ENCODE assay signal across 30 cellular contexts in the genomic region with DNA sequence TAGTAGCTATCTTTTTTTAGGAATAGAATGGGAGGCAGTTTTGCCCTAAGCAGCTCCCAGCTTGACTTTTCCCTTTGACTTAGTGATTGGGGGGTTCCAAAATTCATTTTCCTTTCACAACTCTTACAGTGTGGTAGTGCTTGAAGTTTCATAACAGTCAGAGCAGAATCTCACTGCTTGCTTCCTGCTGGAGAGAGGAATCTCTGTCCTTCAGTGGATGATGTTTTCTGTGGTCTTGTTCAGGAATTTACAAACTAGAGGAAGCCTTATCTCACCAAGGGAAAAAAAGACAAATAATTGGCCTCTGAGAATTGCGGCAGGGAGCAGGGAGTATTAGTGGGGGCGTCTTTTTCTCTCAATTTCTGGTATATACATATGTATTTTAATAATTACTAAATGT.
DNase-seq lines count a peak whose midpoint lies in the region; ATAC-seq and TF ChIP-seq lines count a peak whose summit lies in the region.
"Had no signal": no experiment of that assay in that cellular context is flagged by ENCODE, and none has a peak within 500 bp of the region (broad histone marks: within the 10 kb centered on the region; RNA-seq: fewer than 3 reads in every experiment).

No MANE protein-coding gene starts in this region.

- H3K4me3 Mint-ChIP-seq in H9 = no peak overlapping the region
- H3K4me3 Mint-ChIP-seq: activated CD4-positive, alpha-beta T cell treated with anti-CD3 and anti-CD28 coated beads, Interleukin-2, amount 10 ng/mL, durations not matched to agents 24 days and 14 days; activated naive CD8-positive, alpha-beta T cell treated with anti-CD3 and anti-CD28 coated beads, Interleukin-2, amount 50 U/mL, for 24 hours; activated T-cell treated with anti-CD3 and anti-CD28 coated beads, Interleukin-2, amount 50 U/mL, for 24 hours; naive thymus-derived CD8-positive, alpha-beta T cell had no signal

- no peak overlapping the region for H2BK12ac ChIP-seq in H9 (ENCODE audit: insufficient read length, low read depth, low read length)

- H3K9ac ChIP-seq in H9 (ENCODE audit: extremely low read depth, insufficient read length, low read length) (no peak overlapping the region), mesendoderm (ENCODE audit: low read length) (no peak overlapping the region)

- H3K36me3 Mint-ChIP-seq in H9 (ENCODE audit: insufficient read depth in 1 of 3, low read depth in 3 of 3) = no peaks in the 10 kb centered on the region; a peak in 1 of 7 replicates
- H3K36me3 Mint-ChIP-seq: naive thymus-derived CD8-positive, alpha-beta T cell had no signal

- H2AFZ ChIP-seq in H9 (ENCODE audit: low read length) = no peak overlapping the region

- H2BK15ac ChIP-seq in H9 (ENCODE audit: low read depth, low read length) = no peak overlapping the region
- no peak overlapping the region for H2BK15ac ChIP-seq in mesendoderm (replicated peaks; ENCODE audit: low read depth)

- H3K14ac ChIP-seq in H9 (ENCODE audit: insufficient read depth, low read length) = no peak overlapping the region

- no peaks in the 10 kb centered on the region for H3K36me3 ChIP-seq in mesendoderm (ENCODE audit: control insufficient read depth, insufficient read depth, low read length)
- H3K36me3 ChIP-seq: colonic mucosa, gastroesophageal sphincter, left lung, ovary, Peyer's patch, spleen, transverse colon had no signal

- no peaks in the 10 kb centered on the region for H3K9me3 ChIP-seq in H9 (ENCODE audit: control insufficient read depth, low read depth, low read length)
- H3K9me3 ChIP-seq: colonic mucosa, gastroesophageal sphincter, left lung, ovary, Peyer's patch, spleen, transverse colon had no signal

- no peak overlapping the region for H3T11ph ChIP-seq in H9 (ENCODE audit: low read length)

- no peak overlapping the region for H2AK5ac ChIP-seq in H9 (ENCODE audit: insufficient read length, low read length)
- no peak overlapping the region for H2AK5ac ChIP-seq in mesendoderm (ENCODE audit: low read length)

- H3K27ac Mint-ChIP-seq in H9 = peak overlapping the region in 2 of 3 experiments; percentile 21 to 41; a peak in 2 of 7 replicates
- H3K27ac Mint-ChIP-seq: activated CD4-positive, alpha-beta T cell treated with anti-CD3 and anti-CD28 coated beads, Interleukin-2, amount 10 ng/mL, durations not matched to agents 24 days and 14 days; activated naive CD8-positive, alpha-beta T cell treated with anti-CD3 and anti-CD28 coated beads, Interleukin-2, amount 50 U/mL, for 24 hours; activated T-cell treated with anti-CD3 and anti-CD28 coated beads, Interleukin-2, amount 50 U/mL, for 24 hours; naive thymus-derived CD8-positive, alpha-beta T cell had no signal

- DNase-seq in AG08395 (ENCODE audit: low spot score) (peak; percentile 59), H9 (no peak), cardiac fibroblast (ENCODE audit: low read depth in 2 of 2) (peak; percentile 17 to 80), mesendoderm (no peak), NCI-H69 (lab: John Stamatoyannopoulos, UW) (no peak), NCI-H345 treated with DMSO at 0.1 percent for 48 hours (lab: John Stamatoyannopoulos, UW; ENCODE audit: unreplicated experiment) (no peak)
- DNase-seq in effector CD8-positive, alpha-beta T cell (lab: John Stamatoyannopoulos, UW) = no peak
- DNase-seq: activated CD4-positive, alpha-beta T cell treated with anti-CD3 and anti-CD28 coated beads, Interleukin-2, amount 10 ng/mL, durations not matched to agents 24 days and 14 days; activated gamma-delta T cell; activated naive CD8-positive, alpha-beta T cell treated with anti-CD3 and anti-CD28 coated beads, Interleukin-2, amount 50 U/mL, for 24 hours; activated T-cell treated with anti-CD3 and anti-CD28 coated beads, Interleukin-2, amount 50 U/mL, for 24 hours; colonic mucosa; COR-L47; DMS79; effector memory CD4-positive, alpha-beta T cell; Kasumi-1; left lung; naive thymus-derived CD8-positive, alpha-beta T cell; NCI-H1694; NCI-H2171 treated with DMSO at 0.1 percent for 48 hours; NCI-H526 treated with DMSO at 0.1 percent for 48 hours; ovary; Peyer's patch; SIG-M5; spleen; T-helper 9 cell; transverse colon had no signal

- H4K8ac ChIP-seq in H9 (replicated peaks; ENCODE audit: insufficient read length, low read depth, low read length) = no peak overlapping the region
- no peak overlapping the region for H4K8ac ChIP-seq in mesendoderm (ENCODE audit: low read depth, low read length)

- H2BK5ac ChIP-seq in H9 (ENCODE audit: insufficient read length, low read length) (no peak overlapping the region), mesendoderm (ENCODE audit: low read length) (peak overlapping the region; percentile 67)

- H3K23me2 ChIP-seq in H9 (ENCODE audit: insufficient read length, low read depth, low read length, poor library complexity, severe bottlenecking) = no peaks in the 10 kb centered on the region

- H3K27me3 ChIP-seq in H9 (ENCODE audit: insufficient read depth, low read length) (no peaks in the 10 kb centered on the region), mesendoderm (ENCODE audit: insufficient read depth, low read length, poor library complexity) (no peaks in the 10 kb centered on the region)
- H3K27me3 ChIP-seq: colonic mucosa, gastroesophageal sphincter, left lung, ovary, Peyer's patch, spleen, transverse colon had no signal

- H3K4me3 ChIP-seq in cardiac fibroblast (replicated peaks in 1 of 2; ENCODE audit: low read depth in 2 of 2, low read length in 2 of 2) (no peak overlapping the region), mesendoderm (ENCODE audit: low read length) (no peak overlapping the region)
- H3K4me3 ChIP-seq: colonic mucosa, gastroesophageal sphincter, left lung, ovary, Peyer's patch, spleen, transverse colon had no signal

- no peak overlapping the region for H2BK20ac ChIP-seq in H9 (ENCODE audit: low read depth, low read length, poor library complexity, severe bottlenecking)

- H3K4me2 ChIP-seq in H9 (ENCODE audit: insufficient read depth, insufficient read length, low read length) (no peak overlapping the region), mesendoderm (ENCODE audit: low read length) (no peak overlapping the region)

- no peak overlapping the region for H2BK120ac ChIP-seq in H9 (ENCODE audit: low read depth, low read length, poor library complexity, severe bottlenecking)
- H2BK120ac ChIP-seq in mesendoderm (ENCODE audit: low read depth, low read length) = peak overlapping the region; percentile 73

- H4K20me1 ChIP-seq in H9 (ENCODE audit: control insufficient read depth, insufficient read depth, insufficient read length) = no peaks in the 10 kb centered on the region

- H3K79me2 ChIP-seq in H9 (ENCODE audit: insufficient read depth, low read length) (0 out of 2 replicates have a peak, but pooled peaks cover 2% of the 10 kb centered on the region), mesendoderm (ENCODE audit: control insufficient read depth, insufficient read depth, low read length) (no peaks in the 10 kb centered on the region)

- no peak overlapping the region for H4K5ac ChIP-seq in H9 (ENCODE audit: insufficient read length, low read depth, low read length)
- no peak overlapping the region for H4K5ac ChIP-seq in mesendoderm (ENCODE audit: low read length)

- WGBS in H9 (ENCODE audit: extremely low coverage, insufficient read length, low lambda C conversion rate) = no CpG with 5 or more reads among the region's 2 CpGs
- no CpG with 5 or more reads among the region's 2 CpGs for WGBS in mesendoderm (ENCODE audit: extremely low coverage, insufficient coverage, low lambda C conversion rate)

- no peak overlapping the region for H3K27ac ChIP-seq in H9 (ENCODE audit: insufficient read length, low read depth, low read length)
- peak overlapping the region; percentile 58 for H3K27ac ChIP-seq in mesendoderm (ENCODE audit: low read depth, low read length)
- H3K27ac ChIP-seq: colonic mucosa, gastroesophageal sphincter, left lung, ovary, Peyer's patch, spleen, transverse colon had no signal

- no peak overlapping the region for H4K91ac ChIP-seq in H9 (ENCODE audit: insufficient read length, low read depth, low read length)

- H3K56ac ChIP-seq in H9 (ENCODE audit: insufficient read length, low read depth, low read length) = no peak overlapping the region
- H3K56ac ChIP-seq in mesendoderm (ENCODE audit: low read length) = no peak overlapping the region

- TF ChIP-seq CTCF in H9 (conservative IDR thresholded peaks at IDR 0.05) (no peak), cardiac fibroblast (IDR thresholded peaks at IDR 0.05; ENCODE audit: low read depth, low read length) (no peak)

- no peak for ATAC-seq in GM21423 (IDR thresholded peaks at IDR 0.05; ENCODE audit: unreplicated experiment)
- ATAC-seq: activated naive CD8-positive, alpha-beta T cell treated with anti-CD3 and anti-CD28 coated beads, Interleukin-2, amount 50 U/mL, for 24 hours; gastroesophageal sphincter; HCT116; left lung; naive thymus-derived CD8-positive, alpha-beta T cell had no signal

- no peaks in the 10 kb centered on the region for H3K79me1 ChIP-seq in H9 (ENCODE audit: insufficient read depth, low read depth, low read length, poor library complexity, severe bottlenecking)
- H3K79me1 ChIP-seq in mesendoderm (ENCODE audit: low read length) = peaks cover 5% of the 10 kb centered on the region

- H3K18ac ChIP-seq in H9 (ENCODE audit: insufficient read length, low read depth, low read length) (no peak overlapping the region), mesendoderm (ENCODE audit: low read length) (peak overlapping the region; percentile 51)

- H3K4me1 Mint-ChIP-seq in H9 = peaks cover 12 to 22% of the 10 kb centered on the region in 2 experiments
- H3K4me1 Mint-ChIP-seq: activated CD4-positive, alpha-beta T cell treated with anti-CD3 and anti-CD28 coated beads, Interleukin-2, amount 10 ng/mL, durations not matched to agents 24 days and 14 days; activated naive CD8-positive, alpha-beta T cell treated with anti-CD3 and anti-CD28 coated beads, Interleukin-2, amount 50 U/mL, for 24 hours; naive thymus-derived CD8-positive, alpha-beta T cell had no signal

- H3K4ac ChIP-seq in H9 (ENCODE audit: low read depth, low read length) = no peak overlapping the region
- no peak overlapping the region for H3K4ac ChIP-seq in mesendoderm (ENCODE audit: low read depth, low read length)

- no peaks in the 10 kb centered on the region for H3K9me3 Mint-ChIP-seq in H9
- H3K9me3 Mint-ChIP-seq: activated CD4-positive, alpha-beta T cell treated with anti-CD3 and anti-CD28 coated beads, Interleukin-2, amount 10 ng/mL, durations not matched to agents 24 days and 14 days; activated naive CD8-positive, alpha-beta T cell treated with anti-CD3 and anti-CD28 coated beads, Interleukin-2, amount 50 U/mL, for 24 hours; activated T-cell treated with anti-CD3 and anti-CD28 coated beads, Interleukin-2, amount 50 U/mL, for 24 hours; naive thymus-derived CD8-positive, alpha-beta T cell had no signal

- no peak overlapping the region for H3K23ac ChIP-seq in H9 (ENCODE audit: insufficient read length, low read depth, low read length)
- H3K23ac ChIP-seq in mesendoderm (ENCODE audit: low read length) = no peak overlapping the region

- no peaks in the 10 kb centered on the region for H3K4me1 ChIP-seq in H9 (ENCODE audit: insufficient read depth, low read length)
- H3K4me1 ChIP-seq in mesendoderm (ENCODE audit: control insufficient read depth, low read depth, low read length) = peaks cover 13% of the 10 kb centered on the region
- H3K4me1 ChIP-seq: colonic mucosa, Peyer's patch, spleen had no signal

- H3K27me3 Mint-ChIP-seq in H9 (ENCODE audit: low read depth) = no peaks in the 10 kb centered on the region
- H3K27me3 Mint-ChIP-seq: activated CD4-positive, alpha-beta T cell treated with anti-CD3 and anti-CD28 coated beads, Interleukin-2, amount 10 ng/mL, durations not matched to agents 24 days and 14 days had no signal

Comparison
In these comparisons a context has a peak if more than half of its experiments do, and no peak if none do; other contexts are left out.
1. DNase-seq: peak in AG08395 (single experiment) and cardiac fibroblast (2 of 2); none in H9 (single experiment), mesendoderm (single experiment), NCI-H69 (single experiment), NCI-H345 treated with DMSO at 0.1 percent for 48 hours (single experiment) and effector CD8-positive, alpha-beta T cell (single experiment).